Comparison of ENCODE assay signal across 7 cellular contexts in genomic region chr15:68816795-68817303, GRCh38. TPM values are rescaled to one million over a fixed set of nuclear protein-coding genes. Genes with fewer than 3 reads are reported as not detected.
DNase-seq lines count a peak whose midpoint lies in the region; ATAC-seq, FAIRE-seq and TF ChIP-seq lines count a peak whose summit lies in the region.

No MANE protein-coding gene starts in this region.

- H3K27ac ChIP-seq in GM23338 (ENCODE audit: low read depth) (peak overlapping the region; percentile 97; the same call in 1 of the 2 replicates), PC-3 (ENCODE audit: low read length) (peak overlapping the region; percentile 87), endodermal cell (ENCODE audit: low read depth, low read length) (peak overlapping the region; percentile 94)

- H3K79me2 ChIP-seq in GM23338 (replicated peaks; ENCODE audit: insufficient read depth) (peaks cover 94% of the 10 kb centered on the region), PC-3 (ENCODE audit: low read length) (peaks cover 97% of the 10 kb centered on the region)

- H3K4me2 ChIP-seq in GM23338, result peak overlapping the region; percentile 100
- H3K4me2 ChIP-seq in PC-3 (ENCODE audit: low read length), result peak overlapping the region; percentile 99

- H3K27ac Mint-ChIP-seq in GM23338 (peak overlapping the region; percentile 99), endodermal cell (peak overlapping the region; percentile 98), naive B cell (peak overlapping the region; percentile 95 to 98 (median 97))

- intact Hi-C loops in PC-3 (cut with micrococcal nuclease), result no loop called here

- 20 to 24% methylated on average over 10 to 12 of the region's 13 CpGs for WGBS in endodermal cell (ENCODE audit: insufficient coverage in 1 of 2, insufficient read length in 1 of 2), 2 experiments

- CTCF ChIA-PET in PC-3 (lab: Charles Lee), result no interaction called here

- no peak for FAIRE-seq in HTR-8/SVneo (lab: Jason Lieb, UNC)

- H3K4me3 ChIP-seq in GM23338, result peak overlapping the region; percentile 99
- peak overlapping the region; percentile 98 for H3K4me3 ChIP-seq in PC-3 (ENCODE audit: low read length)
- H3K4me3 ChIP-seq in endodermal cell (ENCODE audit: low read length), result peak overlapping the region; percentile 89

- POLR2A ChIA-PET in PC-3 (lab: Charles Lee; ENCODE audit: unreplicated experiment), result interaction anchor here (0.6 kb wide), 1 partner anchor 495 kb away, joined by 4 read pairs; no protein-coding TSS in a partner anchor

- H3K4me1 ChIP-seq in GM23338 (ENCODE audit: insufficient read depth) (peaks cover 49% of the 10 kb centered on the region), PC-3 (ENCODE audit: insufficient read depth, low read length) (peaks cover 20% of the 10 kb centered on the region), endodermal cell (ENCODE audit: control insufficient read depth, insufficient read depth, low read length) (peaks cover 5% of the 10 kb centered on the region)

- H3K9ac ChIP-seq in PC-3 (ENCODE audit: low read length) (peak overlapping the region; percentile 96), endodermal cell (ENCODE audit: extremely low read depth, low read length, poor library complexity, severe bottlenecking) (peak overlapping the region; percentile 91)

- H2AFZ ChIP-seq in GM23338 (peak overlapping the region; percentile 56; the same call in 1 of the 2 replicates), PC-3 (ENCODE audit: low read length) (peak overlapping the region; percentile 77)

- peaks cover 4% of the 10 kb centered on the region; the same call in 1 of the 2 replicates for H3F3A ChIP-seq in GM23338 (replicated peaks; ENCODE audit: low read depth)
- no peaks in the 10 kb centered on the region for H3F3A ChIP-seq in PC-3 (ENCODE audit: low read length, unreplicated experiment)

- H4K20me1 ChIP-seq in GM23338 (replicated peaks; ENCODE audit: insufficient read depth) (peaks cover 56% of the 10 kb centered on the region), PC-3 (ENCODE audit: low read length) (peaks cover 21% of the 10 kb centered on the region; the same call in 1 of the 2 replicates)

- H3K27me3 ChIP-seq in GM23338 (ENCODE audit: insufficient read depth), result peaks cover 14% of the 10 kb centered on the region
- no peaks in the 10 kb centered on the region for H3K27me3 ChIP-seq in PC-3 (ENCODE audit: low read length)
- H3K27me3 ChIP-seq in endodermal cell (ENCODE audit: control insufficient read depth, insufficient read depth, low read length, poor library complexity, severe bottlenecking), result no peaks in the 10 kb centered on the region

- H3K9me3 Mint-ChIP-seq in GM23338 (no peaks in the 10 kb centered on the region; the same call in 2 of the 3 replicates), endodermal cell (no peaks in the 10 kb centered on the region), naive B cell (peaks cover 0 to 2% (median 0%) of the 10 kb centered on the region in 7 donors)

- DNase-seq in GM23338 (ENCODE audit: low spot score) (no peak), PC-3 (peak; percentile 16), endodermal cell (no peak), naive B cell (peak; percentile 17), GM10266 (ENCODE audit: extremely low spot score) (no peak), HTR-8/SVneo (ENCODE audit: insufficient read length, low spot score) (no peak)

- H3K36me3 ChIP-seq in GM23338 (ENCODE audit: insufficient read depth) (no peaks in the 10 kb centered on the region), PC-3 (ENCODE audit: low read depth, low read length) (peaks cover 4% of the 10 kb centered on the region; the same call in 1 of the 2 replicates), endodermal cell (ENCODE audit: control insufficient read depth, insufficient read depth, low read length) (peaks cover 26% of the 10 kb centered on the region)

- ATAC-seq in GM23338, result no peak
- ATAC-seq in PC-3, result no peak
- ATAC-seq in naive B cell (ENCODE audit: low read depth in 2 of 2), result no peak
- no peak for ATAC-seq in GM19452 (IDR thresholded peaks at IDR 0.05; ENCODE audit: unreplicated experiment)

- H3K9me3 ChIP-seq in PC-3 (ENCODE audit: low read length), result no peaks in the 10 kb centered on the region
- H3K9me3 ChIP-seq in endodermal cell (ENCODE audit: control insufficient read depth, low read length), result no peaks in the 10 kb centered on the region

- TF ChIP-seq CTCF in GM23338 (conservative IDR thresholded peaks at IDR 0.05; ENCODE audit: low read depth in 2 of 2) (no peak), PC-3 (conservative IDR thresholded peaks at IDR 0.05; ENCODE audit: low read depth, low read length) (no peak), endodermal cell (conservative IDR thresholded peaks at IDR 0.05) (no peak), GM10266 (IDR thresholded peaks at IDR 0.05; ENCODE audit: control insufficient read depth, insufficient read depth, low read depth, missing control alignments) (no peak)

- no peaks in the 10 kb centered on the region for H3K9me2 ChIP-seq in GM23338 (ENCODE audit: insufficient read depth)
- no peaks in the 10 kb centered on the region for H3K9me2 ChIP-seq in PC-3 (replicated peaks; ENCODE audit: low read length)

- H3K4me1 Mint-ChIP-seq in GM23338, result peaks cover 47% of the 10 kb centered on the region
- peaks cover 48% of the 10 kb centered on the region for H3K4me1 Mint-ChIP-seq in endodermal cell
- peaks cover 48 to 58% (median 53%) of the 10 kb centered on the region in 3 donors for H3K4me1 Mint-ChIP-seq in naive B cell

- TSS peak; percentile 14 for BruUV-seq in PC-3 (replicated peaks; lab: Mats Ljungman, UMichigan)

- H3K27me3 Mint-ChIP-seq in GM23338 (ENCODE audit: insufficient read depth, low read depth, poor library complexity), result peaks cover 30% of the 10 kb centered on the region
- peaks cover 3% of the 10 kb centered on the region for H3K27me3 Mint-ChIP-seq in endodermal cell (ENCODE audit: insufficient read depth)
- no peaks in the 10 kb centered on the region for H3K27me3 Mint-ChIP-seq in naive B cell

- H3K36me3 Mint-ChIP-seq in GM23338 (ENCODE audit: low read depth), result peaks cover 31% of the 10 kb centered on the region
- H3K36me3 Mint-ChIP-seq in endodermal cell (ENCODE audit: low read depth), result peaks cover 12% of the 10 kb centered on the region
- H3K36me3 Mint-ChIP-seq in naive B cell, result peaks cover 0 to 9% of the 10 kb centered on the region in 2 donors

- H3K4me3 Mint-ChIP-seq in GM23338, result peak overlapping the region; percentile 95
- peak overlapping the region; percentile 91 for H3K4me3 Mint-ChIP-seq in endodermal cell
- H3K4me3 Mint-ChIP-seq in naive B cell, result peak overlapping the region; percentile 90 to 99 (median 94)

TF ChIP-seq in GM23338, 12 proteins besides CTCF, POLR2A, EP300 and RAD21:
- TF ChIP-seq STAT1 (IDR thresholded peaks at IDR 0.05; ENCODE audit: unreplicated experiment) (no peak), ZNF331 (CRISPR knock-in tag; IDR thresholded peaks at IDR 0.05; ENCODE audit: low read depth) (no peak), NANOG (IDR thresholded peaks at IDR 0.05; ENCODE audit: borderline replicate concordance) (no peak)

RNA-seq across cellular contexts. Expression of gene ANP32A, which starts 3.8 kb away (rescaled TPM):
- total RNA-seq in GM23338 (2014; rRNA removed; shearing (Covaris generic)), result 190 and 204 TPM in 2 replicates
- polyA plus RNA-seq in GM23338 (2016; fragmentation: Nextera tagmentation; extraction: Ambion mirVana) (291 and 304 TPM in 2 replicates), naive B cell (ENCODE audit: low read depth in 6 of 6) (100 to 1,000 TPM; 110 to 149 (median 131) TPM)
- total RNA-seq in PC-3 (2014; rRNA removed) (106 and 151 TPM in 2 replicates), endodermal cell (100 to 1,000 TPM; 346 to 385 TPM)
- 302 TPM for polyA plus RNA-seq in endodermal cell (2013, experiment 1 of 2)
- 289 TPM for polyA plus RNA-seq in endodermal cell (2013, experiment 2 of 2)

Comparison
In these comparisons a context has a peak if more than half of its experiments do, and no peak if none do; other contexts are left out.
1. DNase-seq: peak in PC-3 (single experiment) and naive B cell (single experiment); none in GM23338 (single experiment), endodermal cell (single experiment), GM10266 (single experiment) and HTR-8/SVneo (single experiment).
2. Peak in every context shown above with its lines, with median percentiles within 50 percentile points of each other: H3K27ac ChIP-seq, H3K4me3 ChIP-seq, H3K27ac Mint-ChIP-seq and H3K4me3 Mint-ChIP-seq.